Comparison of ENCODE assay signal across 31 cellular contexts in genomic region chr3:82671466-82671865, GRCh38.
"Had no signal": no experiment of that assay in that cellular context is flagged by ENCODE, and none has a peak within 500 bp of the region (broad histone marks: within the 10 kb centered on the region; RNA-seq: fewer than 3 reads in every experiment).

No MANE protein-coding gene starts in this region.

- H3K4me1 Mint-ChIP-seq: nephron progenitor cell; neural crest cell; stimulated activated effector memory CD8-positive, alpha-beta T cell treated with anti-CD3 and anti-CD28 coated beads, Interleukin-12 subunit alpha, Interleukin-12 subunit beta, amount 100 ng/mL, for 72 hours; stimulated activated naive CD8-positive, alpha-beta T cell treated with anti-CD3 and anti-CD28 coated beads, Interleukin-15, amount 100 ng/mL, for 72 hours had no signal

- DNase-seq: naive thymus-derived CD8-positive, alpha-beta T cell; nephron progenitor cell; nucleus accumbens; ovary; posterior cingulate gyrus; psoas muscle; right cardiac atrium; right lobe of liver; sigmoid colon; small intestine; stimulated activated CD4-positive, alpha-beta T cell treated with anti-CD3 and anti-CD28 coated beads, Interleukin-15, amount 100 ng/mL, for 24 hours; stimulated activated CD4-positive, alpha-beta T cell treated with anti-CD3 and anti-CD28 coated beads, Interleukin-2, amount 100 ng/mL, for 24 hours; stimulated activated CD4-positive, alpha-beta T cell treated with anti-CD3 and anti-CD28 coated beads, Interleukin-2, amount 100 ng/mL, for 48 hours; stimulated activated CD4-positive, alpha-beta T cell treated with anti-CD3 and anti-CD28 coated beads, Interleukin-4, amount 100 ng/mL, for 24 hours; stimulated activated naive CD4-positive, alpha-beta T cell; stimulated activated naive CD8-positive, alpha-beta T cell treated with anti-CD3 and anti-CD28 coated beads, Interleukin-15, amount 100 ng/mL, for 72 hours; stimulated activated naive CD8-positive, alpha-beta T cell treated with anti-CD3 and anti-CD28 coated beads, Interleukin-15, Interleukin-2, amounts not matched to agents 100 U/mL and 50 U/mL, for 24 hours; substantia nigra; testis; tibial artery; transverse colon; upper lobe of right lung; uterus had no signal

- H3K36me3 Mint-ChIP-seq: naive thymus-derived CD8-positive, alpha-beta T cell; stimulated activated effector memory CD8-positive, alpha-beta T cell treated with anti-CD3 and anti-CD28 coated beads, Interleukin-12 subunit alpha, Interleukin-12 subunit beta, amount 100 ng/mL, for 72 hours; type B pancreatic cell had no signal

- H3K4me3 ChIP-seq: ovary, psoas muscle, right lobe of liver, sigmoid colon, suprapubic skin, testis, tibial artery, transverse colon, upper lobe of right lung, uterus had no signal

- H3K27ac ChIP-seq: neutrophil, ovary, parathyroid adenoma, psoas muscle, right lobe of liver, sigmoid colon, suprapubic skin, testis, tibial artery, transverse colon, upper lobe of right lung, uterus had no signal

- H3K27me3 ChIP-seq: neutrophil, ovary, right lobe of liver, sigmoid colon, suprapubic skin, testis, tibial artery, transverse colon, upper lobe of right lung, uterus had no signal

- H3K9ac ChIP-seq: parathyroid adenoma had no signal

- FAIRE-seq: small intestine had no signal

- H3K4me1 ChIP-seq: parathyroid adenoma, psoas muscle, right lobe of liver, sigmoid colon, suprapubic skin, testis, tibial artery, transverse colon, upper lobe of right lung, uterus had no signal

- ATAC-seq: naive thymus-derived CD8-positive, alpha-beta T cell; natural killer cell treated with Interleukin-12 subunit alpha and Interleukin-12 subunit beta and Interleukin-15 and Interleukin-18, amount 100 ng/mL, for 72 hours; psoas muscle; right cardiac atrium; right lobe of liver; stimulated activated effector memory CD8-positive, alpha-beta T cell treated with anti-CD3 and anti-CD28 coated beads, Interleukin-12 subunit alpha, Interleukin-12 subunit beta, amount 100 ng/mL, for 72 hours; stimulated activated naive CD8-positive, alpha-beta T cell treated with anti-CD3 and anti-CD28 coated beads, Interleukin-15, amount 100 ng/mL, for 72 hours; stimulated activated naive CD8-positive, alpha-beta T cell treated with anti-CD3 and anti-CD28 coated beads, Interleukin-15, Interleukin-2, amounts not matched to agents 100 U/mL and 50 U/mL, for 24 hours; upper lobe of right lung had no signal

- H3K27ac Mint-ChIP-seq: naive thymus-derived CD8-positive, alpha-beta T cell; natural killer cell treated with Interleukin-12 subunit alpha and Interleukin-12 subunit beta and Interleukin-15 and Interleukin-18, amount 100 ng/mL, for 72 hours; nephron progenitor cell; progenitor cell of endocrine pancreas; stimulated activated effector memory CD8-positive, alpha-beta T cell treated with anti-CD3 and anti-CD28 coated beads, Interleukin-12 subunit alpha, Interleukin-12 subunit beta, amount 100 ng/mL, for 72 hours; stimulated activated naive CD8-positive, alpha-beta T cell treated with anti-CD3 and anti-CD28 coated beads, Interleukin-15, amount 100 ng/mL, for 72 hours; type B pancreatic cell had no signal

- H3K79me2 ChIP-seq: parathyroid adenoma had no signal

- H3K9me3 Mint-ChIP-seq: type B pancreatic cell had no signal

- H2AFZ ChIP-seq: parathyroid adenoma had no signal

- H3K36me3 ChIP-seq: neutrophil, ovary, right lobe of liver, sigmoid colon, suprapubic skin, tibial artery, transverse colon, upper lobe of right lung, uterus had no signal

- H3K9me3 ChIP-seq: neutrophil, ovary, psoas muscle, right lobe of liver, sigmoid colon, suprapubic skin, testis, tibial artery, transverse colon, upper lobe of right lung, uterus had no signal

- H3K4me3 Mint-ChIP-seq: naive thymus-derived CD8-positive, alpha-beta T cell; natural killer cell treated with Interleukin-12 subunit alpha and Interleukin-12 subunit beta and Interleukin-15 and Interleukin-18, amount 100 ng/mL, for 72 hours; nephron progenitor cell; neural crest cell; stimulated activated effector memory CD8-positive, alpha-beta T cell treated with anti-CD3 and anti-CD28 coated beads, Interleukin-12 subunit alpha, Interleukin-12 subunit beta, amount 100 ng/mL, for 72 hours; stimulated activated naive CD8-positive, alpha-beta T cell treated with anti-CD3 and anti-CD28 coated beads, Interleukin-15, amount 100 ng/mL, for 72 hours; type B pancreatic cell had no signal

- H3K27me3 Mint-ChIP-seq: naive thymus-derived CD8-positive, alpha-beta T cell; natural killer cell treated with Interleukin-12 subunit alpha and Interleukin-12 subunit beta and Interleukin-15 and Interleukin-18, amount 100 ng/mL, for 72 hours; progenitor cell of endocrine pancreas; stimulated activated naive CD8-positive, alpha-beta T cell treated with anti-CD3 and anti-CD28 coated beads, Interleukin-15, amount 100 ng/mL, for 72 hours; type B pancreatic cell had no signal
